ENCODE assay signal across 8 cellular contexts in the genomic region with DNA sequence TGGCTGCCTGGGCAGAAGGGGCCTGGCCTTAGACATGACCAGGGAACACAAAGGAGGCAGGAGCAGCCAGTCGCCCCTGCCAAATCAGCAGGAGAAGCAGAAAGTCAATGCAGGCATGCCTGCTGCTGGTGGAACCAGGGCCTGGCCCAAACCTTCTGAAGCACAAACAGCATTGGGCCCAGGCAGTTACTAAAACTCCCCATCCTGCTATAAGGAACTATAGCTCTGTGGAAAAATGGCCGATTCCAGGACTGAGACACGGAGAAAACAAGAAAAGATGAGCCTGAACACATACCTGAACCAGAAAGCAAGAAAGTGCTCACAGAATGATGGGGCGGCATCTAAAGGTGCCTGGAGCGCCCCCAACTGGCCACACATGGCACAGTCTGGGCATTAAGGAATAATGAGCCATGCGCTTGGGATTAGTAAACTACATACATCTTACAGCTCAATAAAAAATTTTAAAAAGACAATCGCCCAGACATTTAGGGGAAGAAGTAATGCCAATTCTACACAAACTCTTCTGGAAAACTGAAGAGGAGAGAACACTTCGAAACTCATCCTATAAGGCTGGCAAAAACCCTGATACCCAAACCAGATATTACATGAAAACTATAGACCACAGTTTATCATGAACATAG. TPM values are rescaled to one million over a fixed set of nuclear protein-coding genes. Genes with fewer than 3 reads are reported as not detected.
DNase-seq lines count a peak whose midpoint lies in the region; ATAC-seq and TF ChIP-seq lines count a peak whose summit lies in the region.
"Not testable (repeated sequence)": the region's sequence is repeated elsewhere in the genome, so short reads cannot be mapped to it uniquely, and the experiment has no call there.

No MANE protein-coding gene starts in this region.

- H2BK15ac ChIP-seq in H9 (ENCODE audit: low read depth, low read length): not testable (repeated sequence)

- H3T11ph ChIP-seq in H9 (ENCODE audit: low read length): not testable (repeated sequence)

- H3K9me3 ChIP-seq in CD4-positive, CD25-positive, alpha-beta regulatory T cell (ENCODE audit: control insufficient read depth in 2 of 2, low read length in 2 of 2); H9 (ENCODE audit: control insufficient read depth, low read depth, low read length); OCI-LY1 (ENCODE audit: low read length); naive thymus-derived CD4-positive, alpha-beta T cell (ENCODE audit: control insufficient read depth in 2 of 3, low read length in 3 of 3): not testable (repeated sequence)

- H3K9me2 ChIP-seq in OCI-LY1 (ENCODE audit: low read depth, low read length): not testable (repeated sequence)

- H2BK20ac ChIP-seq in H9 (ENCODE audit: low read depth, low read length, poor library complexity, severe bottlenecking): not testable (repeated sequence)

- not testable (repeated sequence) for H2AK5ac ChIP-seq in H9 (ENCODE audit: insufficient read length, low read length)

- not testable (repeated sequence) for H3K9me3 Mint-ChIP-seq in CD4-positive, CD25-positive, alpha-beta regulatory T cell; H9; naive thymus-derived CD4-positive, alpha-beta T cell

- H3K4me2 ChIP-seq in H9 (ENCODE audit: insufficient read depth, insufficient read length, low read length): not testable (repeated sequence)
- peak overlapping the region; percentile 50; the same call in 1 of the 2 replicates for H3K4me2 ChIP-seq in OCI-LY1 (ENCODE audit: low read length)

- H4K20me1 ChIP-seq in H9 (ENCODE audit: control insufficient read depth, insufficient read depth, insufficient read length); OCI-LY1 (ENCODE audit: insufficient read depth, low read length): not testable (repeated sequence)

- not testable (repeated sequence) for H3K4ac ChIP-seq in H9 (ENCODE audit: low read depth, low read length)

- H3K18ac ChIP-seq in H9 (ENCODE audit: insufficient read length, low read depth, low read length): not testable (repeated sequence)

- peak in 1 of 3 donors; percentile 32 for DNase-seq in CD4-positive, CD25-positive, alpha-beta regulatory T cell
- DNase-seq in H9: peak; percentile 24
- DNase-seq in activated CD4-positive, alpha-beta T cell treated with anti-CD3 and anti-CD28 coated beads for 48 hours: peak; percentile 65
- not testable (repeated sequence) for DNase-seq in astrocyte of the cerebellum (ENCODE audit: low read depth); fibroblast of villous mesenchyme (ENCODE audit: low read depth)
- peak in 3 of 9 donors; percentile 31 to 44 (median 32) for DNase-seq in naive thymus-derived CD4-positive, alpha-beta T cell
- DNase-seq in stimulated activated naive CD8-positive, alpha-beta T cell treated with anti-CD3 and anti-CD28 coated beads, Interleukin-15, Interleukin-2, amounts not matched to agents 100 U/mL and 50 U/mL, for 24 hours: peak; percentile 45

- H2BK120ac ChIP-seq in H9 (ENCODE audit: low read depth, low read length, poor library complexity, severe bottlenecking): not testable (repeated sequence)

- peaks cover 33% of the 10 kb centered on the region for H3K4me1 ChIP-seq in CD4-positive, CD25-positive, alpha-beta regulatory T cell (ENCODE audit: control insufficient read depth, insufficient read depth, low read length, poor library complexity, severe bottlenecking)
- not testable (repeated sequence) for H3K4me1 ChIP-seq in H9 (ENCODE audit: insufficient read depth, low read length)
- H3K4me1 ChIP-seq in OCI-LY1 (ENCODE audit: insufficient read depth, low read length, severe bottlenecking): peaks cover 25% of the 10 kb centered on the region
- H3K4me1 ChIP-seq in naive thymus-derived CD4-positive, alpha-beta T cell (ENCODE audit: control insufficient read depth in 2 of 2, insufficient read depth in 2 of 2, low read length in 2 of 2): peaks cover 12 to 35% of the 10 kb centered on the region in 2 donors

- H4K5ac ChIP-seq in H9 (ENCODE audit: insufficient read length, low read depth, low read length): not testable (repeated sequence)

- in situ Hi-C loops in astrocyte of the cerebellum (cut with HindIII; ENCODE audit: low sequenced_read_pairs): not testable (repeated sequence)

- not testable (repeated sequence) for H3K36me3 ChIP-seq in CD4-positive, CD25-positive, alpha-beta regulatory T cell (ENCODE audit: control insufficient read depth, insufficient read depth, low read length); OCI-LY1 (ENCODE audit: insufficient read depth, low read length); naive thymus-derived CD4-positive, alpha-beta T cell (ENCODE audit: control insufficient read depth in 2 of 3, insufficient read depth in 3 of 3, low read length in 3 of 3)

- H3K36me3 Mint-ChIP-seq in CD4-positive, CD25-positive, alpha-beta regulatory T cell; H9 (ENCODE audit: insufficient read depth in 1 of 3, low read depth in 3 of 3); naive thymus-derived CD4-positive, alpha-beta T cell: not testable (repeated sequence)

- not testable (repeated sequence) for H3K14ac ChIP-seq in H9 (ENCODE audit: insufficient read depth, low read length)

- peak overlapping the region in 2 of 3 donors; percentile 52 to 90 for H3K27ac Mint-ChIP-seq in CD4-positive, CD25-positive, alpha-beta regulatory T cell
- peak overlapping the region in 1 of 3 experiments; percentile 27; a peak in 1 of 7 replicates for H3K27ac Mint-ChIP-seq in H9
- peak overlapping the region in 6 of 9 donors; percentile 31 to 71 (median 50) for H3K27ac Mint-ChIP-seq in naive thymus-derived CD4-positive, alpha-beta T cell

- intact Hi-C loops in naive thymus-derived CD4-positive, alpha-beta T cell (cut with micrococcal nuclease): not testable (repeated sequence)

- TF ChIP-seq CTCF in H9 (conservative IDR thresholded peaks at IDR 0.05) (peak; percentile 76), OCI-LY1 (IDR thresholded peaks at IDR 0.05; ENCODE audit: low read length) (peak; percentile 69), astrocyte of the cerebellum (IDR thresholded peaks at IDR 0.05; ENCODE audit: low read depth, low read length, missing control alignments) (peak; percentile 60), fibroblast of villous mesenchyme (IDR thresholded peaks at IDR 0.05; ENCODE audit: insufficient read depth, low read depth, low read length) (peak; percentile 57)

- H3K79me1 ChIP-seq in H9 (ENCODE audit: insufficient read depth, low read depth, low read length, poor library complexity, severe bottlenecking): not testable (repeated sequence)

- H3K9ac ChIP-seq in H9 (ENCODE audit: extremely low read depth, insufficient read length, low read length); OCI-LY1 (ENCODE audit: low read length): not testable (repeated sequence)

- H3K4me1 Mint-ChIP-seq in CD4-positive, CD25-positive, alpha-beta regulatory T cell: peaks cover 0 to 44% (median 22%) of the 10 kb centered on the region in 4 donors
- H3K4me1 Mint-ChIP-seq in H9: peaks cover 21 to 23% of the 10 kb centered on the region in 2 experiments
- H3K4me1 Mint-ChIP-seq in naive thymus-derived CD4-positive, alpha-beta T cell: peaks cover 23 to 52% (median 38%) of the 10 kb centered on the region in 7 donors

- ATAC-seq in CD4-positive, CD25-positive, alpha-beta regulatory T cell (ENCODE audit: low read depth in 2 of 2); naive thymus-derived CD4-positive, alpha-beta T cell; stimulated activated naive CD8-positive, alpha-beta T cell treated with anti-CD3 and anti-CD28 coated beads, Interleukin-15, Interleukin-2, amounts not matched to agents 100 U/mL and 50 U/mL, for 24 hours: not testable (repeated sequence)

- H3K4me3 ChIP-seq in CD4-positive, CD25-positive, alpha-beta regulatory T cell (ENCODE audit: low read depth, low read length); OCI-LY1 (ENCODE audit: low read depth, low read length, poor library complexity, severe bottlenecking); astrocyte of the cerebellum (ENCODE audit: low read depth, low read length); fibroblast of villous mesenchyme (ENCODE audit: low read depth, low read length); naive thymus-derived CD4-positive, alpha-beta T cell (ENCODE audit: low read length): not testable (repeated sequence)

- not testable (repeated sequence) for H3K27me3 ChIP-seq in CD4-positive, CD25-positive, alpha-beta regulatory T cell (ENCODE audit: control insufficient read depth, insufficient read depth, low read length); H9 (ENCODE audit: insufficient read depth, low read length); OCI-LY1 (ENCODE audit: insufficient read depth, low read length); naive thymus-derived CD4-positive, alpha-beta T cell (ENCODE audit: control insufficient read depth in 2 of 2, insufficient read depth in 2 of 2, low read length in 2 of 2)

- not testable (repeated sequence) for H3F3A ChIP-seq in OCI-LY1 (ENCODE audit: insufficient read depth, low read length)

- not testable (repeated sequence) for H4K91ac ChIP-seq in H9 (ENCODE audit: insufficient read length, low read depth, low read length)

- not testable (repeated sequence) for H3K27me3 Mint-ChIP-seq in CD4-positive, CD25-positive, alpha-beta regulatory T cell; H9 (ENCODE audit: low read depth); naive thymus-derived CD4-positive, alpha-beta T cell

- POLR2A ChIA-PET in naive thymus-derived CD4-positive, alpha-beta T cell (lab: Charles Lee): not testable (repeated sequence)

- peak overlapping the region; percentile 92 to 96 (median 92) for H3K4me3 Mint-ChIP-seq in CD4-positive, CD25-positive, alpha-beta regulatory T cell
- peak overlapping the region; percentile 30; a peak in 4 of 5 replicates for H3K4me3 Mint-ChIP-seq in H9
- H3K4me3 Mint-ChIP-seq in naive thymus-derived CD4-positive, alpha-beta T cell: peak overlapping the region; percentile 71 to 98 (median 92)

- not testable (repeated sequence) for H3K23ac ChIP-seq in H9 (ENCODE audit: insufficient read length, low read depth, low read length)

- H3K56ac ChIP-seq in H9 (ENCODE audit: insufficient read length, low read depth, low read length): not testable (repeated sequence)

- H2BK12ac ChIP-seq in H9 (ENCODE audit: insufficient read length, low read depth, low read length): not testable (repeated sequence)

- CTCF ChIA-PET in naive thymus-derived CD4-positive, alpha-beta T cell (lab: Charles Lee): not testable (repeated sequence)

- H4K8ac ChIP-seq in H9 (replicated peaks; ENCODE audit: insufficient read length, low read depth, low read length): not testable (repeated sequence)

- not testable (repeated sequence) for H3K27ac ChIP-seq in CD4-positive, CD25-positive, alpha-beta regulatory T cell (ENCODE audit: insufficient read depth, low read length, poor library complexity, severe bottlenecking); H9 (ENCODE audit: insufficient read length, low read depth, low read length); OCI-LY1 (ENCODE audit: low read depth, low read length, poor library complexity, severe bottlenecking); naive thymus-derived CD4-positive, alpha-beta T cell (ENCODE audit: low read depth, low read length)

- H3K79me2 ChIP-seq in H9 (ENCODE audit: insufficient read depth, low read length); OCI-LY1 (ENCODE audit: insufficient read depth, low read length): not testable (repeated sequence)

- not testable (repeated sequence) for H3K23me2 ChIP-seq in H9 (ENCODE audit: insufficient read length, low read depth, low read length, poor library complexity, severe bottlenecking)

- not testable (repeated sequence) for H2AFZ ChIP-seq in H9 (ENCODE audit: low read length); OCI-LY1 (ENCODE audit: low read length)

- no CpG with 5 or more reads among the region's 8 CpGs for whole genome bisulfite sequencing in H9 (ENCODE audit: extremely low coverage, insufficient read length, low lambda C conversion rate)

- not testable (repeated sequence) for H2BK5ac ChIP-seq in H9 (ENCODE audit: insufficient read length, low read length)

RNA-seq across cellular contexts. Expression of gene DGCR6L, which starts 2.3 kb away (rescaled TPM):
- total RNA-seq in CD4-positive, CD25-positive, alpha-beta regulatory T cell: 28.7 TPM
- 100 to 1,000 TPM; 106 to 123 (median 114) TPM for polyA plus RNA-seq in CD4-positive, CD25-positive, alpha-beta regulatory T cell
- total RNA-seq in H9 (2021) (38.6 and 40.4 TPM in 2 replicates), fibroblast of villous mesenchyme (47.1 and 63.1 TPM in 2 replicates)
- total RNA-seq in naive thymus-derived CD4-positive, alpha-beta T cell: 10 to 100 TPM; 29.4 to 55.3 (median 43.7) TPM
- polyA plus RNA-seq in naive thymus-derived CD4-positive, alpha-beta T cell: 100 to 1,000 TPM; 115 to 158 TPM

RNA-seq across cellular contexts. Expression of gene RTN4R, which starts 49.4 kb away (rescaled TPM):
- 1.3 TPM for total RNA-seq in CD4-positive, CD25-positive, alpha-beta regulatory T cell
- 1 to 10 TPM; 1.2 to 3.3 (median 1.9) TPM for polyA plus RNA-seq in CD4-positive, CD25-positive, alpha-beta regulatory T cell
- total RNA-seq in H9 (2021) (18.3 and 19.0 TPM in 2 replicates), fibroblast of villous mesenchyme (0.97 and 1.3 TPM in 2 replicates)
- 1 to 10 TPM in 4 of 5 experiments, under 1 TPM in 1; 0.98 to 2.7 (median 1.8) TPM for total RNA-seq in naive thymus-derived CD4-positive, alpha-beta T cell
- polyA plus RNA-seq in naive thymus-derived CD4-positive, alpha-beta T cell: 1 to 10 TPM; 2.2 to 2.9 TPM

Comparison
In these comparisons a context has a peak if more than half of its experiments do, and no peak if none do; other contexts are left out.
1. H3K4me3 Mint-ChIP-seq: peak in every context shown above with its lines; median percentile 92 in CD4-positive, CD25-positive, alpha-beta regulatory T cell; 92 in naive thymus-derived CD4-positive, alpha-beta T cell; 30 in H9.